In the genomic region with DNA sequence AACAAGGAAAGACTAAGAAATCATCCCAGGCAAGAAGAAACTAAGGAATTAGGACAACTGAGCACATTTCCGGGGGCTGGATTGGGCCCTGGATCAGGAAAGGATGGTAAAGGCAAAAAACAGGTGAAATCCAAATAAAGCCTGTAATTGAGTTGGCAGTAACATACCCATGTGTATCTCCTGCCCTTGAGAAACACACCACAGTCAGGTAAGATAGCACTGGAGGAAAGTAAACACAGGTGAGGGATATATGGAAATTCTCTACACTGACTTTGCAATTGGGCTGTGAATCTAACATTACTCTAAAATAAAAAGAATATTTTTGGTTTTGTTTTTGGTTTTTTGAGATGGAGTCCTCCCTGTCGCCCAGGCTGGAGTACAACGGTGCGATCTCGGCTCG, we compare ENCODE assay signal across 11 cellular contexts.
"Had no signal": no experiment of that assay in that cellular context is flagged by ENCODE, and none has a peak within 500 bp of the region (broad histone marks: within the 10 kb centered on the region; RNA-seq: fewer than 3 reads in every experiment).

No MANE protein-coding gene starts in this region.

- H3K9me3 ChIP-seq: HAP-1 had no signal

- H3K4me3 ChIP-seq: GM23248, GM23338, HAP-1 had no signal

- H3K4me1 ChIP-seq: HAP-1 had no signal

- DNase-seq: GM23248, GOT3, H7, H9, HCEC 1CT, HFFc6 had no signal

- H3K9ac ChIP-seq: GM23248 had no signal

- H3K4me2 ChIP-seq: GM23338 had no signal

- H2AFZ ChIP-seq: GM23248, GM23338 had no signal

- FAIRE-seq: H1, H54 had no signal

- H3K36me3 ChIP-seq: HAP-1 had no signal

- ATAC-seq: GM23338, HCT116 had no signal

- H3K27ac ChIP-seq: GM23248 had no signal
